ENCODE assay signal across 21 cellular contexts in genomic region chr20:35058184-35058583, GRCh38.
"Had no signal": no experiment of that assay in that cellular context is flagged by ENCODE, and none has a peak within 500 bp of the region (broad histone marks: within the 10 kb centered on the region; RNA-seq: fewer than 3 reads in every experiment).

No MANE protein-coding gene starts in this region.

- H3K27me3 Mint-ChIP-seq: activated CD4-positive, alpha-beta memory T cell treated with anti-CD3 and anti-CD28 coated beads, Interleukin-2, amount 10 ng/mL, durations not matched to agents 7 days and 5 days; activated CD4-positive, alpha-beta T cell treated with anti-CD3 and anti-CD28 coated beads, Interleukin-2, amount 10 ng/mL, durations not matched to agents 7 days and 5 days; activated naive CD8-positive, alpha-beta T cell treated with anti-CD3 and anti-CD28 coated beads, Interleukin-2, amount 50 U/mL, for 24 hours; IgD-negative memory B cell had no signal

- H3K9me3 Mint-ChIP-seq: activated CD4-positive, alpha-beta T cell treated with anti-CD3 and anti-CD28 coated beads, Interleukin-2, amount 10 ng/mL, durations not matched to agents 7 days and 5 days; activated naive CD8-positive, alpha-beta T cell treated with anti-CD3 and anti-CD28 coated beads, Interleukin-2, amount 50 U/mL, for 24 hours; IgD-negative memory B cell had no signal

- DNase-seq: activated CD4-positive, alpha-beta memory T cell treated with anti-CD3 and anti-CD28 coated beads, Interleukin-2, amount 10 ng/mL, durations not matched to agents 7 days and 5 days; activated CD4-positive, alpha-beta T cell treated with anti-CD3 and anti-CD28 coated beads, Interleukin-2, amount 10 ng/mL, durations not matched to agents 7 days and 5 days; activated CD4-positive, CD25-positive, alpha-beta regulatory T cell; activated naive CD4-positive, alpha-beta T cell treated with anti-CD3 and anti-CD28 coated beads, Interleukin-2, amount 50 U/mL, for 16 hours; activated naive CD8-positive, alpha-beta T cell treated with anti-CD3 and anti-CD28 coated beads, Interleukin-2, amount 50 U/mL, for 24 hours; activated T-cell treated with anti-CD3 and anti-CD28 coated beads for 4 hours; amniotic stem cell; body of pancreas; central memory CD4-positive, alpha-beta T cell; KG1; NCI-H1048; NCI-H1436; NCI-H1694 treated with DMSO at 0.1 percent for 48 hours; NCI-H2029 treated with DMSO at 0.1 percent for 48 hours; NCI-H446; NCI-H526; NCI-H774; RPMI8226; T-helper 2 cell; T1000 had no signal

- H3K4me3 Mint-ChIP-seq: activated CD4-positive, alpha-beta memory T cell treated with anti-CD3 and anti-CD28 coated beads, Interleukin-2, amount 10 ng/mL, durations not matched to agents 7 days and 5 days; activated CD4-positive, alpha-beta T cell treated with anti-CD3 and anti-CD28 coated beads, Interleukin-2, amount 10 ng/mL, durations not matched to agents 7 days and 5 days; activated naive CD8-positive, alpha-beta T cell treated with anti-CD3 and anti-CD28 coated beads, Interleukin-2, amount 50 U/mL, for 24 hours; IgD-negative memory B cell had no signal

- H3K27ac Mint-ChIP-seq: activated CD4-positive, alpha-beta memory T cell treated with anti-CD3 and anti-CD28 coated beads, Interleukin-2, amount 10 ng/mL, durations not matched to agents 7 days and 5 days; activated CD4-positive, alpha-beta T cell treated with anti-CD3 and anti-CD28 coated beads, Interleukin-2, amount 10 ng/mL, durations not matched to agents 7 days and 5 days; activated naive CD8-positive, alpha-beta T cell treated with anti-CD3 and anti-CD28 coated beads, Interleukin-2, amount 50 U/mL, for 24 hours had no signal
